In the genomic region with DNA sequence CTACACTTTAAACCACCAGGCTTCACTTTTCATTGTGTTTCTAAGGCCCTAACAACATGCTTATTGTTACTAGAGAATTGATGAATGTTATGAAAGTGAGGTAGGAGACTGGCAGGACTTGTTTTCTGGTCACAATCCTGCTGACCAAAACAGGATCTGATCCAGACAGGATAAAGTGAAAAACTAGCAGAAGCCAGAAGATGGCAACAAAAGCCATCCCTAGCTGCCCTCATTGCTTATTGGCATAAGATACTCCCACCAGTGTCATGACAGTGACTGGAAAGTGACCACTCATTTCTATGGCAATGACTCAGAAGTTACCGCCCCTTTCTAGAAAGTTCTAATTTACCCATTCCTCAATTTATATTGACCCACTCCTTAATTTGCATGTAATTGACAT, we compare ENCODE assay signal across 2 cellular contexts.
TF ChIP-seq lines count a peak whose summit lies in the region.

No MANE protein-coding gene starts in this region.

TF ChIP-seq in H1, 55 proteins besides CTCF, POLR2A, EP300 and RAD21:
- TF ChIP-seq BCL11A (IDR thresholded peaks at IDR 0.05; ENCODE audit: low read depth in 2 of 2, low read length in 2 of 2) = no peak
- TF ChIP-seq CEBPB (IDR thresholded peaks at IDR 0.05; ENCODE audit: low read depth, low read length) = no peak
- no peak for TF ChIP-seq GTF2F1 (IDR thresholded peaks at IDR 0.05; ENCODE audit: borderline replicate concordance, low read depth, low read length)
- TF ChIP-seq CHD7 (IDR thresholded peaks at IDR 0.05; ENCODE audit: insufficient replicate concordance, low read length) = no peak
- TF ChIP-seq, protein P1, sequence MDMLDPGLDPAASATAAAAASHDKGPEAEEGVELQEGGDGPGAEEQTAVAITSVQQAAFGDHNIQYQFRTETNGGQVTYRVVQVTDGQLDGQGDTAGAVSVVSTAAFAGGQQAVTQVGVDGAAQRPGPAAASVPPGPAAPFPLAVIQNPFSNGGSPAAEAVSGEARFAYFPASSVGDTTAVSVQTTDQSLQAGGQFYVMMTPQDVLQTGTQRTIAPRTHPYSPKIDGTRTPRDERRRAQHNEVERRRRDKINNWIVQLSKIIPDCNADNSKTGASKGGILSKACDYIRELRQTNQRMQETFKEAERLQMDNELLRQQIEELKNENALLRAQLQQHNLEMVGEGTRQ (IDR thresholded peaks at IDR 0.05; ENCODE audit: low read length) = no peak
- no peak for TF ChIP-seq SUZ12 (IDR thresholded peaks at IDR 0.05; ENCODE audit: low read length)
- TF ChIP-seq CHD2 (IDR thresholded peaks at IDR 0.05; ENCODE audit: low read length) = no peak
- no peak for TF ChIP-seq TBP (IDR thresholded peaks at IDR 0.05; ENCODE audit: low read depth, low read length)
- TF ChIP-seq EGR1 (IDR thresholded peaks at IDR 0.05; ENCODE audit: borderline replicate concordance, low read depth, low read length) = no peak
- no peak for TF ChIP-seq SIRT6 (IDR thresholded peaks at IDR 0.05; ENCODE audit: low read length)
- TF ChIP-seq SIX5 (IDR thresholded peaks at IDR 0.05; ENCODE audit: low read depth, low read length) = no peak

TF ChIP-seq in liver, 16 proteins besides CTCF, POLR2A, EP300 and RAD21:
- TF ChIP-seq, protein P2, sequence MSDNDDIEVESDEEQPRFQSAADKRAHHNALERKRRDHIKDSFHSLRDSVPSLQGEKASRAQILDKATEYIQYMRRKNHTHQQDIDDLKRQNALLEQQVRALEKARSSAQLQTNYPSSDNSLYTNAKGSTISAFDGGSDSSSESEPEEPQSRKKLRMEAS (IDR thresholded peaks at IDR 0.05) = no peak
- no peak for TF ChIP-seq GABPA (IDR thresholded peaks at IDR 0.05 in 1 of 2, conservative IDR thresholded peaks at IDR 0.05 in 1 of 2)
- no peak for TF ChIP-seq NR2F2 (IDR thresholded peaks at IDR 0.05)
- no peak for TF ChIP-seq FOXA2 (IDR thresholded peaks at IDR 0.05)
- TF ChIP-seq ZBTB33 (IDR thresholded peaks at IDR 0.05) = no peak
- TF ChIP-seq TAF1 (conservative IDR thresholded peaks at IDR 0.05) = no peak
- TF ChIP-seq YY1 (IDR thresholded peaks at IDR 0.05) = no peak
- no peak for TF ChIP-seq REST (IDR thresholded peaks at IDR 0.05)
- TF ChIP-seq ATF3 (IDR thresholded peaks at IDR 0.05) = no peak
- no peak for TF ChIP-seq RXRA (IDR thresholded peaks at IDR 0.05)
- no peak for TF ChIP-seq JUND (IDR thresholded peaks at IDR 0.05)
- TF ChIP-seq FOXA1 (IDR thresholded peaks at IDR 0.05) = no peak
- TF ChIP-seq EGR1 (IDR thresholded peaks at IDR 0.05; ENCODE audit: low read depth in 2 of 2) = no peak
- TF ChIP-seq SP1 (IDR thresholded peaks at IDR 0.05) = no peak
- TF ChIP-seq HNF4A (conservative IDR thresholded peaks at IDR 0.05) = no peak
- TF ChIP-seq HNF4G (IDR thresholded peaks at IDR 0.05) = no peak
